ENCODE assay signal across 31 cellular contexts in genomic region chr7:2224934-2225333, GRCh38. TPM values are rescaled to one million over a fixed set of nuclear protein-coding genes. Genes with fewer than 3 reads are reported as not detected.
DNase-seq lines count a peak whose midpoint lies in the region; ATAC-seq, FAIRE-seq and TF ChIP-seq lines count a peak whose summit lies in the region.
"Had no signal": no experiment of that assay in that cellular context is flagged by ENCODE, and none has a peak within 500 bp of the region (broad histone marks: within the 10 kb centered on the region; RNA-seq: fewer than 3 reads in every experiment).

No MANE protein-coding gene starts in this region.

- in situ Hi-C loops in gastrocnemius medialis (cut with MboI; ENCODE audit: low sequenced_read_pairs in 4 of 4) = loop anchor here in 2 of 4 donors (25.0 kb wide), 2 partner anchors 563 to 638 kb away; partner anchors contain the start of gene ELFN1 (in 1 of the 2)

- CTCF ChIA-PET in RWPE1 (lab: Yijun Ruan, JAX) = interaction anchor here (0.9 kb wide), 1 partner anchor 21 kb away, joined by 3 read pairs; no protein-coding TSS in a partner anchor

- H2BK12ac ChIP-seq in neuronal stem cell (ENCODE audit: low read length) = no peak overlapping the region

- TF ChIP-seq POLR2A in gastrocnemius medialis (IDR thresholded peaks at IDR 0.05) = no peak

- H3K27ac ChIP-seq in RWPE1 = peak overlapping the region; percentile 88
- peak overlapping the region; percentile 69 to 82 (median 78) for H3K27ac ChIP-seq in gastrocnemius medialis
- H3K27ac ChIP-seq in neuronal stem cell (replicated peaks; ENCODE audit: low read length) = no peak overlapping the region
- H3K27ac ChIP-seq: ascending aorta; BLaER1 treated with 17β-estradiol and CSF1 and Interleukin-3, amounts not matched to agents 10 nM and 100 nM; HL-60; testis had no signal

- H2AFZ ChIP-seq in neuronal stem cell (ENCODE audit: low read length) = no peak overlapping the region

- no peak overlapping the region for H3K23ac ChIP-seq in neuronal stem cell (ENCODE audit: low read depth, low read length, poor library complexity)

- no peak overlapping the region for H3K9ac ChIP-seq in neuronal stem cell (ENCODE audit: low read depth, low read length, poor library complexity)

- peaks cover 25% of the 10 kb centered on the region for H3K79me1 ChIP-seq in neuronal stem cell (ENCODE audit: low read depth, low read length)

- no peak overlapping the region for H3K4ac ChIP-seq in neuronal stem cell (ENCODE audit: low read length)

- ATAC-seq in left ventricle myocardium superior (peak; percentile 83), gastrocnemius medialis (peak; percentile 93 to 96)
- no peak for ATAC-seq in effector memory CD8-positive, alpha-beta T cell (replicated peaks)
- ATAC-seq: activated T-helper 17 cell treated with anti-CD3 and anti-CD28 coated beads, Interleukin-2, amount 50 U/mL, for 72 hours; WTC11 had no signal

- WGBS in neuronal stem cell (ENCODE audit: extremely low coverage in 2 of 2, insufficient read length in 2 of 2, insufficient replicate concordance in 1 of 2), 2 donors = no CpG with 5 or more reads among the region's 4 CpGs

- H4K91ac ChIP-seq in neuronal stem cell (ENCODE audit: low read depth, low read length, poor library complexity) = no peak overlapping the region

- H2AK5ac ChIP-seq in neuronal stem cell (ENCODE audit: low read depth, low read length) = no peak overlapping the region

- H3K9me3 ChIP-seq in gastrocnemius medialis (no peaks in the 10 kb centered on the region), neuronal stem cell (replicated peaks in 1 of 2; ENCODE audit: control insufficient read depth in 2 of 2, insufficient read depth in 1 of 2, low read depth in 1 of 2, low read length in 2 of 2) (no peaks in the 10 kb centered on the region)
- H3K9me3 ChIP-seq: ascending aorta; BLaER1 treated with 17β-estradiol and CSF1 and Interleukin-3, amounts not matched to agents 10 nM and 100 nM; testis had no signal

- no peaks in the 10 kb centered on the region for H3K9me3 Mint-ChIP-seq in effector memory CD8-positive, alpha-beta T cell
- H3K9me3 Mint-ChIP-seq in immature natural killer cell = no peaks in the 10 kb centered on the region
- H3K9me3 Mint-ChIP-seq: activated T-helper 17 cell treated with anti-CD3 and anti-CD28 coated beads, Interleukin-2, amount 50 U/mL, for 72 hours; naive B cell; WTC11 had no signal

- TF ChIP-seq CTCF in RWPE1 (conservative IDR thresholded peaks at IDR 0.05; ENCODE audit: low read depth) (no peak), gastrocnemius medialis (IDR thresholded peaks at IDR 0.05 in 4 of 5, conservative IDR thresholded peaks at IDR 0.05 in 1 of 5) (no peak)

- H3K4me3 ChIP-seq in gastrocnemius medialis = peak overlapping the region in 1 of 4 donors; percentile 5
- no peak overlapping the region for H3K4me3 ChIP-seq in neuronal stem cell (ENCODE audit: low read length in 2 of 2)
- H3K4me3 ChIP-seq: ascending aorta; BLaER1 treated with 17β-estradiol and CSF1 and Interleukin-3, amounts not matched to agents 10 nM and 100 nM; testis had no signal

- H3K4me3 Mint-ChIP-seq in effector memory CD8-positive, alpha-beta T cell = no peak overlapping the region
- no peak overlapping the region for H3K4me3 Mint-ChIP-seq in immature natural killer cell
- H3K4me3 Mint-ChIP-seq: activated naive CD8-positive, alpha-beta T cell; activated T-helper 17 cell treated with anti-CD3 and anti-CD28 coated beads, Interleukin-2, amount 50 U/mL, for 72 hours; WTC11 had no signal

- POLR2A ChIA-PET in RWPE1 (lab: Yijun Ruan, JAX; ENCODE audit: low non-redundant PET) = no interaction called here

- no peak overlapping the region for H3K18ac ChIP-seq in neuronal stem cell (ENCODE audit: low read length)

- intact Hi-C loops in left ventricle myocardium superior (cut with micrococcal nuclease) (no loop called here), gastrocnemius medialis (cut with DNase I; ENCODE audit: low total_unique reads) (no loop called here)

- no peak overlapping the region for H4K8ac ChIP-seq in neuronal stem cell (ENCODE audit: low read depth, low read length)

- no peak for FAIRE-seq in GM19239 (lab: Jason Lieb, UNC)
- FAIRE-seq: frontal cortex had no signal

- H3K27ac Mint-ChIP-seq in effector memory CD8-positive, alpha-beta T cell = peak overlapping the region in 1 of 2 donors; percentile 59
- no peak overlapping the region for H3K27ac Mint-ChIP-seq in immature natural killer cell
- H3K27ac Mint-ChIP-seq: activated naive CD8-positive, alpha-beta T cell; activated T-helper 17 cell treated with anti-CD3 and anti-CD28 coated beads, Interleukin-2, amount 50 U/mL, for 72 hours; WTC11 had no signal

- DNase-seq in DMS79 treated with DMSO at 0.1 percent for 48 hours (lab: John Stamatoyannopoulos, UW) (peak; percentile 68), RWPE1 (ENCODE audit: low spot score) (peak; percentile 79), left ventricle myocardium superior (no peak), gastrocnemius medialis (peak; percentile 58 to 80), neuronal stem cell (ENCODE audit: low spot score) (no peak), immature natural killer cell (no peak), GM19239 (ENCODE audit: insufficient read length, low spot score) (no peak)
- no peak for DNase-seq in effector memory CD8-positive, alpha-beta T cell
- DNase-seq: activated CD4-positive, alpha-beta T cell treated with anti-CD3 and anti-CD28 coated beads, Interleukin-2, amount 50 U/mL, for 4 hours; activated CD8-positive, alpha-beta memory T cell treated with anti-CD3 and anti-CD28 coated beads, Interleukin-2, amount 50 U/mL, for 48 hours; COR-L47; erythroblast; HCEC 1CT; naive B cell; NCI-H1105 treated with DMSO at 0.1 percent for 48 hours; NCI-H2081 treated with DMSO at 0.1 percent for 48 hours; NCI-H345; NCI-H774; nucleus accumbens; retina; stimulated activated CD4-positive, alpha-beta T cell treated with anti-CD3 and anti-CD28 coated beads, Interleukin-4, amount 100 ng/mL, for 24 hours; stimulated activated naive CD4-positive, alpha-beta T cell; T1000; testis had no signal

- no peaks in the 10 kb centered on the region for H3K27me3 Mint-ChIP-seq in effector memory CD8-positive, alpha-beta T cell
- H3K27me3 Mint-ChIP-seq in immature natural killer cell (ENCODE audit: low read depth in 3 of 3) = peaks cover 0 to 3% (median 0%) of the 10 kb centered on the region in 3 donors
- H3K27me3 Mint-ChIP-seq: activated naive CD8-positive, alpha-beta T cell; activated T-helper 17 cell treated with anti-CD3 and anti-CD28 coated beads, Interleukin-2, amount 50 U/mL, for 72 hours; naive B cell had no signal

- H3K27me3 ChIP-seq in gastrocnemius medialis (no peaks in the 10 kb centered on the region), neuronal stem cell (ENCODE audit: control insufficient read depth in 3 of 3, insufficient read depth in 3 of 3, low read depth in 1 of 3, low read length in 3 of 3) (no peaks in the 10 kb centered on the region)
- H3K27me3 ChIP-seq: ascending aorta; BLaER1 treated with 17β-estradiol and CSF1 and Interleukin-3, amounts not matched to agents 10 nM and 100 nM; testis had no signal

- H3K36me3 ChIP-seq in gastrocnemius medialis (peaks cover 0 to 35% of the 10 kb centered on the region in 2 donors), neuronal stem cell (replicated peaks in 1 of 2; ENCODE audit: control insufficient read depth in 2 of 2, insufficient read depth in 2 of 2, low read length in 2 of 2) (peaks cover 60 to 96% of the 10 kb centered on the region in 2 donors)

- H2BK15ac ChIP-seq in neuronal stem cell (ENCODE audit: low read length) = no peak overlapping the region

- no peak overlapping the region for H2BK5ac ChIP-seq in neuronal stem cell (ENCODE audit: low read length)

- H3K4me1 ChIP-seq in gastrocnemius medialis = peaks cover 14 to 20% of the 10 kb centered on the region in 2 donors
- peaks cover 0 to under 1% of the 10 kb centered on the region in 2 donors for H3K4me1 ChIP-seq in neuronal stem cell (ENCODE audit: control insufficient read depth in 2 of 2, insufficient read depth in 1 of 2, low read depth in 1 of 2, low read length in 2 of 2)
- H3K4me1 ChIP-seq: ascending aorta, testis had no signal

- H3K36me3 Mint-ChIP-seq in effector memory CD8-positive, alpha-beta T cell (ENCODE audit: insufficient read depth) = peaks cover 23% of the 10 kb centered on the region
- H3K36me3 Mint-ChIP-seq in immature natural killer cell = peaks cover 3 to 13% (median 7%) of the 10 kb centered on the region in 3 donors

- no peak overlapping the region for H2BK120ac ChIP-seq in neuronal stem cell (ENCODE audit: low read depth, low read length)

- no peak overlapping the region for H3K4me2 ChIP-seq in neuronal stem cell (ENCODE audit: insufficient read depth, low read length, poor library complexity, severe bottlenecking)
- H3K4me2 ChIP-seq: BLaER1 treated with 17β-estradiol and CSF1 and Interleukin-3, amounts not matched to agents 10 nM and 100 nM had no signal

- no peak overlapping the region for H3K14ac ChIP-seq in neuronal stem cell (ENCODE audit: low read length)

- peaks cover 9 to 19% of the 10 kb centered on the region in 2 donors for H3K4me1 Mint-ChIP-seq in effector memory CD8-positive, alpha-beta T cell (ENCODE audit: low read depth in 2 of 2)
- peaks cover 4 to 6% of the 10 kb centered on the region in 2 donors for H3K4me1 Mint-ChIP-seq in immature natural killer cell
- H3K4me1 Mint-ChIP-seq: WTC11 had no signal

RNA-seq across cellular contexts. Expression of gene MAD1L1, which starts 7.8 kb away (rescaled TPM):
- total RNA-seq in left ventricle myocardium superior (19.1 TPM), gastrocnemius medialis (10 to 100 TPM; 19.7 to 32.4 (median 22.7) TPM)
- 20.0 TPM for polyA plus RNA-seq in neuronal stem cell (2013, experiment 1 of 2)
- polyA plus RNA-seq in neuronal stem cell (2013, experiment 2 of 2) = 18.9 TPM
- 100 to 1,000 TPM in 1 of 3 donors, 10 to 100 TPM in 2; 85.0 to 166 (median 97.0) TPM for polyA plus RNA-seq in immature natural killer cell

RNA-seq across cellular contexts. Expression of gene MRM2, which starts 17.1 kb away (rescaled TPM):
- total RNA-seq in left ventricle myocardium superior (23.5 TPM), gastrocnemius medialis (10 to 100 TPM; 14.1 to 41.7 (median 16.9) TPM)
- 21.4 TPM for polyA plus RNA-seq in neuronal stem cell (2013, experiment 1 of 2)
- polyA plus RNA-seq in neuronal stem cell (2013, experiment 2 of 2) = 21.4 TPM
- polyA plus RNA-seq in immature natural killer cell = 10 to 100 TPM; 24.5 to 47.2 (median 33.1) TPM

RNA-seq across cellular contexts. Expression of gene NUDT1, which starts 17.1 kb away (rescaled TPM):
- total RNA-seq in left ventricle myocardium superior = 13.2 TPM
- 10 to 100 TPM; 14.7 to 22.5 (median 18.1) TPM for total RNA-seq in gastrocnemius medialis
- 46.7 TPM for polyA plus RNA-seq in neuronal stem cell (2013, experiment 1 of 2)
- 46.4 TPM for polyA plus RNA-seq in neuronal stem cell (2013, experiment 2 of 2)
- polyA plus RNA-seq in immature natural killer cell = 10 to 100 TPM; 63.0 to 74.3 (median 67.4) TPM

Comparison
In these comparisons a context has a peak if more than half of its experiments do, and no peak if none do; other contexts are left out.
1. DNase-seq: peak in DMS79 treated with DMSO at 0.1 percent for 48 hours (single experiment), RWPE1 (single experiment) and gastrocnemius medialis (2 of 2); none in left ventricle myocardium superior (single experiment), effector memory CD8-positive, alpha-beta T cell (0 of 3), neuronal stem cell (single experiment), immature natural killer cell (0 of 3) and GM19239 (single experiment).